ENCODE assay signal across 10 cellular contexts in the genomic region with DNA sequence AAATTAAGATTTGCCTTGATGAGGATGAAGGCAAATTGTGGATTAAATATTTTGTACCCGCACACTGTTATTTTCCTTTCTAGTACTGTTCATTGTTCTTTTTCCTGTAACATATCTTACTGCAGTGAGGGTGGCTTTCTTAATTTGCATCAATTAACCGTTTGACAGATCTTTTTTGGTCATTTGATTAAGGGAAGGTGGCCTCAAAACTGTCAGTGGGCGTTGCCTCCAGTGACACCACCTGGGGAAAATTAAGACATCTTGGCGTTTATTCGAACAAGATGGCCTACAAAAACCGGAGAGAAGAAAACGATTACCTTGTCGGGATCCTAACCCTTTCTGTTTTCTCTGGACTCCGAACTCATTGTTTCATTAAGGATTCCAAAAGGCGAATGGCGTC. TPM values are rescaled to one million over a fixed set of nuclear protein-coding genes. Genes with fewer than 3 reads are reported as not detected.
A peak's percentile ranks its signal among the peaks of the same experiment; 100 is the strongest.
DNase-seq lines count a peak whose midpoint lies in the region; ATAC-seq and TF ChIP-seq lines count a peak whose summit lies in the region.
"Had no signal": no experiment of that assay in that cellular context is flagged by ENCODE, and none has a peak within 500 bp of the region (broad histone marks: within the 10 kb centered on the region; RNA-seq: fewer than 3 reads in every experiment).

No MANE protein-coding gene starts in this region.

- H3K27me3 ChIP-seq in right cardiac atrium (ENCODE audit: control insufficient read depth, insufficient read depth) (no peaks in the 10 kb centered on the region), heart right ventricle (peaks cover 0 to 88% (median 53%) of the 10 kb centered on the region in 7 donors), upper lobe of right lung (no peaks in the 10 kb centered on the region)

- H3K9me3 ChIP-seq in right cardiac atrium (ENCODE audit: control insufficient read depth, low read length) (peaks cover 6% of the 10 kb centered on the region), heart right ventricle (no peaks in the 10 kb centered on the region), upper lobe of right lung (no peaks in the 10 kb centered on the region)

- DNase-seq in right cardiac atrium (no peak), heart right ventricle (no peak), astrocyte of the spinal cord (ENCODE audit: low read depth, low spot score) (no peak), memory B cell (ENCODE audit: low spot score in 2 of 2) (no peak), upper lobe of right lung (no peak), activated gamma-delta T cell (lab: John Stamatoyannopoulos, UW) (no peak), OCI-M2 (lab: John Stamatoyannopoulos, UW; ENCODE audit: unreplicated experiment) (no peak), NAMALWA (ENCODE audit: low spot score) (no peak)
- DNase-seq: Calu3; stimulated activated CD4-positive, alpha-beta T cell treated with anti-CD3 and anti-CD28 coated beads, Interleukin-2, amount 100 ng/mL, for 48 hours had no signal

- peak overlapping the region; percentile 94 for H3K4me3 Mint-ChIP-seq in memory B cell

- no peaks in the 10 kb centered on the region for H3K36me3 ChIP-seq in heart right ventricle
- no peaks in the 10 kb centered on the region for H3K36me3 ChIP-seq in upper lobe of right lung

- H3K9me3 Mint-ChIP-seq in memory B cell, result no peaks in the 10 kb centered on the region

- 85% methylated on average over 11 of the region's 11 CpGs for WGBS in right cardiac atrium
- WGBS in heart right ventricle, 2 donors, result 84 to 86% methylated on average over 11 of the region's 11 CpGs

- H3K4me1 ChIP-seq in right cardiac atrium (ENCODE audit: control insufficient read depth, insufficient read depth, low read length) (no peaks in the 10 kb centered on the region), heart right ventricle (peaks cover 0 to 25% (median 17%) of the 10 kb centered on the region in 9 donors), upper lobe of right lung (peaks cover 9% of the 10 kb centered on the region)

- peak overlapping the region; percentile 99 for H3K27ac Mint-ChIP-seq in memory B cell

- intact Hi-C loops in right cardiac atrium (cut with DNase I) (loop anchor here in 2 of 4 donors (5.0 kb wide), 1 partner anchor 1093 kb away; no protein-coding TSS in a partner anchor), heart right ventricle (cut with DNase I) (loop anchor here in 5 of 10 donors (2.0 to 10.0 kb wide), 4 partner anchors 1085 to 1095 kb away; no protein-coding TSS in a partner anchor), upper lobe of right lung (cut with DNase I) (loop anchor here (10.0 kb wide), 1 partner anchor 1065 kb away; no protein-coding TSS in a partner anchor)

- ATAC-seq in right cardiac atrium (no peak), heart right ventricle (no peak), memory B cell (ENCODE audit: low read depth) (peak; percentile 5), upper lobe of right lung (no peak)

- H3K27ac ChIP-seq in right cardiac atrium (ENCODE audit: low read length), result no peak overlapping the region
- peak overlapping the region in 1 of 10 donors; percentile 91 for H3K27ac ChIP-seq in heart right ventricle
- H3K27ac ChIP-seq in upper lobe of right lung, result no peak overlapping the region

- peaks cover 4% of the 10 kb centered on the region for H3K36me3 Mint-ChIP-seq in memory B cell

- H3K4me1 Mint-ChIP-seq in memory B cell, result peaks cover 47% of the 10 kb centered on the region

- H3K4me3 ChIP-seq in right cardiac atrium (ENCODE audit: low read length), result peak overlapping the region; percentile 70
- H3K4me3 ChIP-seq in heart right ventricle, result peak overlapping the region in 3 of 10 donors; percentile 56 to 70 (median 56)
- peak overlapping the region; percentile 72 for H3K4me3 ChIP-seq in astrocyte of the spinal cord (ENCODE audit: low read depth, low read length)
- peak overlapping the region; percentile 60 for H3K4me3 ChIP-seq in upper lobe of right lung

- in situ Hi-C loops in astrocyte of the spinal cord (cut with HindIII; ENCODE audit: low sequenced_read_pairs), result no loop called here

- no peaks in the 10 kb centered on the region for H3K27me3 Mint-ChIP-seq in memory B cell

- TF ChIP-seq CTCF in heart right ventricle (IDR thresholded peaks at IDR 0.05) (no peak), astrocyte of the spinal cord (IDR thresholded peaks at IDR 0.05; ENCODE audit: low read depth, low read length) (no peak), upper lobe of right lung (IDR thresholded peaks at IDR 0.05) (no peak)

RNA-seq across cellular contexts. Expression of a gene that starts 2.0 kb away (rescaled TPM):
- total RNA-seq in right cardiac atrium, result 10 to 100 TPM in 1 of 4 donors, 1 to 10 TPM in 3; 3.8 to 12.0 (median 8.8) TPM
- 4.8 TPM for polyA plus RNA-seq in right cardiac atrium
- total RNA-seq in heart right ventricle, result 1 to 10 TPM in 7 of 10 donors, under 1 TPM in 3; 0.42 to 8.8 (median 1.6) TPM
- polyA plus RNA-seq in heart right ventricle, result 1 to 10 TPM; 1.3 to 2.2 TPM
- 31.1 TPM for total RNA-seq in upper lobe of right lung
- total RNA-seq: Calu3 had no signal
